20 cellular contexts compared by ENCODE assay signal in genomic region chr16:73703891-73704290, GRCh38.
DNase-seq lines count a peak whose midpoint lies in the region; ATAC-seq and TF ChIP-seq lines count a peak whose summit lies in the region.
"Had no signal": no experiment of that assay in that cellular context is flagged by ENCODE, and none has a peak within 500 bp of the region (broad histone marks: within the 10 kb centered on the region; RNA-seq: fewer than 3 reads in every experiment).

No MANE protein-coding gene starts in this region.

- no peaks in the 10 kb centered on the region for H3K9me2 ChIP-seq in GM23338 (ENCODE audit: insufficient read depth)

- no peaks in the 10 kb centered on the region for H3F3A ChIP-seq in GM23338 (replicated peaks; ENCODE audit: low read depth)

- BruUV-seq in mammary epithelial cell (replicated peaks; lab: Mats Ljungman, UMichigan): no TSS peak

- H3K27ac ChIP-seq in GM23338 (ENCODE audit: low read depth) (no peak overlapping the region), mammary epithelial cell (ENCODE audit: insufficient read depth, low read depth, low read length) (no peak overlapping the region)
- H3K27ac ChIP-seq: 22Rv1, BLaER1, C4-2B, GM23248 had no signal

- H3K27ac Mint-ChIP-seq in GM23338: no peak overlapping the region
- H3K27ac Mint-ChIP-seq: B cell; CD4-positive, CD25-positive, alpha-beta regulatory T cell; CD8-positive, alpha-beta T cell; HFFc6 had no signal

- H2AFZ ChIP-seq in GM23338 (peak overlapping the region; percentile 38; the same call in 1 of the 2 replicates), mammary epithelial cell (ENCODE audit: low read depth, low read length) (no peak overlapping the region)
- H2AFZ ChIP-seq: GM23248 had no signal

- H4K20me1 ChIP-seq in GM23338 (replicated peaks; ENCODE audit: insufficient read depth): no peaks in the 10 kb centered on the region
- no peaks in the 10 kb centered on the region for H4K20me1 ChIP-seq in mammary epithelial cell (ENCODE audit: insufficient read depth, low read length)
- H4K20me1 ChIP-seq: BLaER1 had no signal

- no peaks in the 10 kb centered on the region; the same call in 2 of the 3 replicates for H3K36me3 Mint-ChIP-seq in GM23338 (ENCODE audit: low read depth)
- H3K36me3 Mint-ChIP-seq: CD4-positive, CD25-positive, alpha-beta regulatory T cell; CD8-positive, alpha-beta T cell had no signal

- H3K4me3 ChIP-seq in GM23338 (no peak overlapping the region), mammary epithelial cell (replicated peaks in 1 of 3; ENCODE audit: insufficient read depth in 1 of 3, low read depth in 2 of 3, low read length in 3 of 3) (no peak overlapping the region), epithelial cell of esophagus (ENCODE audit: low read length) (no peak overlapping the region)
- H3K4me3 ChIP-seq: BLaER1, GM23248, HAP-1 had no signal

- no peak for TF ChIP-seq CTCF in GM23338 (conservative IDR thresholded peaks at IDR 0.05; ENCODE audit: low read depth in 2 of 2)
- TF ChIP-seq CTCF in mammary epithelial cell (conservative IDR thresholded peaks at IDR 0.05 in 1 of 2, IDR thresholded peaks at IDR 0.05 in 1 of 2; ENCODE audit: extremely low read depth in 1 of 2, insufficient read depth in 1 of 2, low read depth in 1 of 2, low read length in 2 of 2): no peak
- no peak for TF ChIP-seq CTCF in epithelial cell of esophagus (IDR thresholded peaks at IDR 0.05; ENCODE audit: insufficient read depth, low read depth, low read length, missing control alignments)

- DNase-seq in NCI-H2227 (lab: John Stamatoyannopoulos, UW; ENCODE audit: unreplicated experiment) (peak; percentile 18), NCI-H2227 treated with DMSO at 0.1 percent for 48 hours (lab: John Stamatoyannopoulos, UW) (no peak), GM23338 (ENCODE audit: low spot score) (no peak), mammary epithelial cell (peak; percentile 9), epithelial cell of esophagus (ENCODE audit: low read depth) (peak; percentile 50), germinal center (ENCODE audit: low spot score) (no peak), kidney tubule cell (ENCODE audit: low spot score) (no peak)
- DNase-seq: Caco-2; CD4-positive, CD25-positive, alpha-beta regulatory T cell; CD8-positive, alpha-beta T cell; DMS153; DND-41; GM23248; HFFc6 had no signal

- H3K4me2 ChIP-seq in GM23338 (no peak overlapping the region), mammary epithelial cell (ENCODE audit: insufficient read depth, low read depth, low read length) (no peak overlapping the region)
- H3K4me2 ChIP-seq: BLaER1 had no signal

- no peak overlapping the region for H3K9ac ChIP-seq in mammary epithelial cell (ENCODE audit: insufficient read depth, low read length)
- H3K9ac ChIP-seq: BLaER1, GM23248 had no signal

- WGBS in mammary epithelial cell (ENCODE audit: low coverage, missing lambda C conversion rate): 73% methylated on average over 6 of the region's 6 CpGs

- H3K4me1 ChIP-seq in GM23338 (ENCODE audit: insufficient read depth) (0 out of 2 replicates have a peak, but pooled peaks cover 7% of the 10 kb centered on the region), mammary epithelial cell (ENCODE audit: insufficient read depth, low read length) (no peaks in the 10 kb centered on the region)
- H3K4me1 ChIP-seq: BLaER1, Caco-2, HAP-1 had no signal

- intact Hi-C loops in mammary epithelial cell (cut with micrococcal nuclease): no loop called here

- no peaks in the 10 kb centered on the region for H3K27me3 ChIP-seq in GM23338 (ENCODE audit: insufficient read depth)
- H3K27me3 ChIP-seq in mammary epithelial cell (ENCODE audit: insufficient read depth, low read length): no peaks in the 10 kb centered on the region
- H3K27me3 ChIP-seq: BLaER1 had no signal

- H3K27me3 Mint-ChIP-seq in GM23338 (ENCODE audit: insufficient read depth, low read depth, poor library complexity): no peaks in the 10 kb centered on the region
- H3K27me3 Mint-ChIP-seq: B cell; CD4-positive, CD25-positive, alpha-beta regulatory T cell had no signal

- dilution Hi-C loops in mammary epithelial cell (cut with HindIII; ENCODE audit: low sequenced_read_pairs): no loop called here

- ATAC-seq in GM23338: no peak
- ATAC-seq in HG02981 (IDR thresholded peaks at IDR 0.05; ENCODE audit: unreplicated experiment): no peak
- ATAC-seq: CD8-positive, alpha-beta T cell had no signal

- in situ Hi-C loops in mammary epithelial cell (cut with MboI; ENCODE audit: low sequenced_read_pairs in 2 of 2): no loop called here

- no peaks in the 10 kb centered on the region for H3K9me3 ChIP-seq in mammary epithelial cell (replicated peaks; ENCODE audit: insufficient read depth, low read length)
- H3K9me3 ChIP-seq: BLaER1, Caco-2, HAP-1 had no signal

- CTCF ChIA-PET in mammary epithelial cell (lab: Charles Lee; ENCODE audit: low non-redundant PET): no interaction called here

- H3K79me2 ChIP-seq in GM23338 (replicated peaks; ENCODE audit: insufficient read depth) (no peaks in the 10 kb centered on the region), mammary epithelial cell (ENCODE audit: insufficient read depth, low read length) (no peaks in the 10 kb centered on the region)

- H3K9me3 Mint-ChIP-seq in GM23338: no peaks in the 10 kb centered on the region
- H3K9me3 Mint-ChIP-seq: HFFc6 had no signal

- H3K36me3 ChIP-seq in GM23338 (ENCODE audit: insufficient read depth) (no peaks in the 10 kb centered on the region), mammary epithelial cell (ENCODE audit: insufficient read depth, low read length) (no peaks in the 10 kb centered on the region)
- H3K36me3 ChIP-seq: BLaER1, HAP-1 had no signal

- H3K4me1 Mint-ChIP-seq in GM23338: peaks cover 6% of the 10 kb centered on the region; the same call in 2 of the 3 replicates
- H3K4me1 Mint-ChIP-seq: B cell; CD4-positive, CD25-positive, alpha-beta regulatory T cell had no signal

- H3K4me3 Mint-ChIP-seq in GM23338: no peak overlapping the region
- H3K4me3 Mint-ChIP-seq: B cell; CD4-positive, CD25-positive, alpha-beta regulatory T cell; CD8-positive, alpha-beta T cell; HFFc6 had no signal

TF ChIP-seq in GM23338, 12 proteins besides CTCF, POLR2A, EP300 and RAD21 (continues in another document):
- TF ChIP-seq POLR2AphosphoS5 (IDR thresholded peaks at IDR 0.05; ENCODE audit: low read depth) (no peak), STAT1 (IDR thresholded peaks at IDR 0.05; ENCODE audit: unreplicated experiment) (no peak), JUNB (IDR thresholded peaks at IDR 0.05; ENCODE audit: unreplicated experiment) (no peak)
- TF ChIP-seq, protein P1, sequence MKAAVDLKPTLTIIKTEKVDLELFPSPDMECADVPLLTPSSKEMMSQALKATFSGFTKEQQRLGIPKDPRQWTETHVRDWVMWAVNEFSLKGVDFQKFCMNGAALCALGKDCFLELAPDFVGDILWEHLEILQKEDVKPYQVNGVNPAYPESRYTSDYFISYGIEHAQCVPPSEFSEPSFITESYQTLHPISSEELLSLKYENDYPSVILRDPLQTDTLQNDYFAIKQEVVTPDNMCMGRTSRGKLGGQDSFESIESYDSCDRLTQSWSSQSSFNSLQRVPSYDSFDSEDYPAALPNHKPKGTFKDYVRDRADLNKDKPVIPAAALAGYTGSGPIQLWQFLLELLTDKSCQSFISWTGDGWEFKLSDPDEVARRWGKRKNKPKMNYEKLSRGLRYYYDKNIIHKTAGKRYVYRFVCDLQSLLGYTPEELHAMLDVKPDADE (IDR thresholded peaks at IDR 0.05): no peak

Comparison
In these comparisons a context has a peak if more than half of its experiments do, and no peak if none do; other contexts are left out.
1. DNase-seq: peak in NCI-H2227 (single experiment), mammary epithelial cell (single experiment) and epithelial cell of esophagus (single experiment); none in NCI-H2227 treated with DMSO at 0.1 percent for 48 hours (single experiment), GM23338 (single experiment), germinal center (single experiment) and kidney tubule cell (single experiment).